Comparison of ENCODE assay signal across 18 cellular contexts in the genomic region with DNA sequence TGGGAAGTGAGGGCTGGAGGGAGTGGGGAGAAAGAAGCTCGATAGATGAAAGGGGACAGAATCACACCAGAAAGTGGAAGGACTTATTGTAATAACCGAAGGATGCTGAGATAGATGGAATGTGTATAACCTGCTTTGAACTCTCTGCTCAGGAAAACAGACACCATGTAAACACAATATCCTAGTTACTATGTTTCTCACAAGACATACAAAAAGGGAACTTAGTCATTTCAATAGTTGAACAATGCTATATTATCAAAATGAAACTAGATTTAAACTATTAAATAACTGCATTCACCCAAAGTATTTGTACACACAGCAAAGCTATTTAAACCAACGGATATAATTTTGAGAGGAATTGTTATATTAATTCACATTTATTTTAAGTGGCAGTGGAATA.
A peak's percentile ranks its signal among the peaks of the same experiment; 100 is the strongest.
DNase-seq lines count a peak whose midpoint lies in the region; ATAC-seq and TF ChIP-seq lines count a peak whose summit lies in the region.
"Had no signal": no experiment of that assay in that cellular context is flagged by ENCODE, and none has a peak within 500 bp of the region (broad histone marks: within the 10 kb centered on the region; RNA-seq: fewer than 3 reads in every experiment).

No MANE protein-coding gene starts in this region.

- no peaks in the 10 kb centered on the region for H3K4me1 ChIP-seq in H9 (ENCODE audit: insufficient read depth, low read length)
- H3K4me1 ChIP-seq: body of pancreas, spleen, stomach had no signal

- H3K23ac ChIP-seq in H9 (ENCODE audit: insufficient read length, low read depth, low read length): no peak overlapping the region

- peaks cover 9% of the 10 kb centered on the region for H3K9me3 Mint-ChIP-seq in dendritic cell treated with granulocyte-macrophage colony-stimulating factor and Interleukin-4, amounts not matched to agents 40 ng/mL and 50 ng/mL, for 4 days
- no peaks in the 10 kb centered on the region; a peak in 1 of 5 replicates for H3K9me3 Mint-ChIP-seq in H9
- H3K9me3 Mint-ChIP-seq: activated naive CD4-positive, alpha-beta T cell treated with anti-CD3 and anti-CD28 coated beads for 36 hours had no signal

- H4K91ac ChIP-seq in H9 (ENCODE audit: insufficient read length, low read depth, low read length): no peak overlapping the region

- no peaks in the 10 kb centered on the region for H3K27me3 ChIP-seq in H9 (ENCODE audit: insufficient read depth, low read length)
- H3K27me3 ChIP-seq: body of pancreas, hepatocyte, spleen, stomach had no signal

- H3K4ac ChIP-seq in H9 (ENCODE audit: low read depth, low read length): no peak overlapping the region

- ATAC-seq in GM18868 (IDR thresholded peaks at IDR 0.05; ENCODE audit: unreplicated experiment) (peak; percentile 82), GM21515 (IDR thresholded peaks at IDR 0.05; ENCODE audit: unreplicated experiment) (peak; percentile 53), HG03060 (IDR thresholded peaks at IDR 0.05; ENCODE audit: low read depth, unreplicated experiment) (peak; percentile 74)
- ATAC-seq: activated CD4-positive, CD25-positive, alpha-beta regulatory T cell treated with anti-CD3 and anti-CD28 coated beads, Interleukin-2, amount 50 U/mL, for 24 hours; body of pancreas had no signal

- WGBS in H9 (ENCODE audit: extremely low coverage, insufficient read length, low lambda C conversion rate): no CpG with 5 or more reads among the region's 3 CpGs

- H3K79me2 ChIP-seq in H9 (ENCODE audit: insufficient read depth, low read length): no peaks in the 10 kb centered on the region
- H3K79me2 ChIP-seq: hepatocyte had no signal

- H3K36me3 Mint-ChIP-seq in dendritic cell treated with granulocyte-macrophage colony-stimulating factor and Interleukin-4, amounts not matched to agents 40 ng/mL and 50 ng/mL, for 4 days (ENCODE audit: low read depth): no peaks in the 10 kb centered on the region
- H3K36me3 Mint-ChIP-seq in H9 (ENCODE audit: insufficient read depth in 1 of 3, low read depth in 3 of 3): no peaks in the 10 kb centered on the region

- intact Hi-C loops in dendritic cell treated with granulocyte-macrophage colony-stimulating factor and Interleukin-4, amounts not matched to agents 40 ng/mL and 50 ng/mL, for 4 days (cut with micrococcal nuclease): no loop called here

- no peak overlapping the region for H2BK20ac ChIP-seq in H9 (ENCODE audit: low read depth, low read length, poor library complexity, severe bottlenecking)

- no peak overlapping the region for H2AFZ ChIP-seq in H9 (ENCODE audit: low read length)
- H2AFZ ChIP-seq: hepatocyte had no signal

- H3K56ac ChIP-seq in H9 (ENCODE audit: insufficient read length, low read depth, low read length): no peak overlapping the region

- H2BK5ac ChIP-seq in H9 (ENCODE audit: insufficient read length, low read length): no peak overlapping the region

- H4K20me1 ChIP-seq in H9 (ENCODE audit: control insufficient read depth, insufficient read depth, insufficient read length): no peaks in the 10 kb centered on the region

- peak overlapping the region; percentile 50 for H3K27ac Mint-ChIP-seq in dendritic cell treated with granulocyte-macrophage colony-stimulating factor and Interleukin-4, amounts not matched to agents 40 ng/mL and 50 ng/mL, for 4 days
- H3K27ac Mint-ChIP-seq in H9: no peak overlapping the region
- H3K27ac Mint-ChIP-seq: activated naive CD4-positive, alpha-beta T cell treated with anti-CD3 and anti-CD28 coated beads for 36 hours had no signal

- no peaks in the 10 kb centered on the region for H3K27me3 Mint-ChIP-seq in dendritic cell treated with granulocyte-macrophage colony-stimulating factor and Interleukin-4, amounts not matched to agents 40 ng/mL and 50 ng/mL, for 4 days
- H3K27me3 Mint-ChIP-seq in H9 (ENCODE audit: low read depth): peaks cover 63% of the 10 kb centered on the region

- no peak overlapping the region for H3K14ac ChIP-seq in H9 (ENCODE audit: insufficient read depth, low read length)

- DNase-seq in occipital lobe (lab: John Stamatoyannopoulos, UW): no peak
- DNase-seq in DMS 273 treated with DMSO at 0.1 percent for 48 hours (lab: John Stamatoyannopoulos, UW): no peak
- no peak for DNase-seq in NCI-H1930 (lab: John Stamatoyannopoulos, UW)
- no peak for DNase-seq in H9
- DNase-seq: activated CD8-positive, alpha-beta memory T cell treated with anti-CD3 and anti-CD28 coated beads, Interleukin-2, amount 50 U/mL, for 48 hours; activated naive CD4-positive, alpha-beta T cell treated with anti-CD3 and anti-CD28 coated beads for 36 hours; AML-193; body of pancreas; IMR-90; SHP77 treated with DMSO at 0.1 percent for 48 hours; spleen; stomach had no signal

- H3T11ph ChIP-seq in H9 (ENCODE audit: low read length): no peak overlapping the region

- H2BK12ac ChIP-seq in H9 (ENCODE audit: insufficient read length, low read depth, low read length): no peak overlapping the region

- H3K27ac ChIP-seq in H9 (ENCODE audit: insufficient read length, low read depth, low read length): no peak overlapping the region
- H3K27ac ChIP-seq: body of pancreas, hepatocyte, spleen, stomach had no signal

- no peak overlapping the region for H3K9ac ChIP-seq in H9 (ENCODE audit: extremely low read depth, insufficient read length, low read length)

- H3K4me1 Mint-ChIP-seq in dendritic cell treated with granulocyte-macrophage colony-stimulating factor and Interleukin-4, amounts not matched to agents 40 ng/mL and 50 ng/mL, for 4 days (ENCODE audit: low read depth): peaks cover 22% of the 10 kb centered on the region
- no peaks in the 10 kb centered on the region for H3K4me1 Mint-ChIP-seq in H9

- no peaks in the 10 kb centered on the region for H3K23me2 ChIP-seq in H9 (ENCODE audit: insufficient read length, low read depth, low read length, poor library complexity, severe bottlenecking)

- H2BK15ac ChIP-seq in H9 (ENCODE audit: low read depth, low read length): no peak overlapping the region

- H2BK120ac ChIP-seq in H9 (ENCODE audit: low read depth, low read length, poor library complexity, severe bottlenecking): no peak overlapping the region

- no peak overlapping the region for H4K5ac ChIP-seq in H9 (ENCODE audit: insufficient read length, low read depth, low read length)

- no peaks in the 10 kb centered on the region for H3K9me3 ChIP-seq in H9 (ENCODE audit: control insufficient read depth, low read depth, low read length)
- H3K9me3 ChIP-seq: body of pancreas, spleen, stomach had no signal

- TF ChIP-seq CTCF in H9 (conservative IDR thresholded peaks at IDR 0.05): no peak

- H4K8ac ChIP-seq in H9 (replicated peaks; ENCODE audit: insufficient read length, low read depth, low read length): no peak overlapping the region

- no peak overlapping the region for H3K4me3 Mint-ChIP-seq in dendritic cell treated with granulocyte-macrophage colony-stimulating factor and Interleukin-4, amounts not matched to agents 40 ng/mL and 50 ng/mL, for 4 days
- H3K4me3 Mint-ChIP-seq in H9: no peak overlapping the region
- H3K4me3 Mint-ChIP-seq: activated naive CD4-positive, alpha-beta T cell treated with anti-CD3 and anti-CD28 coated beads for 36 hours had no signal

- no peaks in the 10 kb centered on the region for H3K79me1 ChIP-seq in H9 (ENCODE audit: insufficient read depth, low read depth, low read length, poor library complexity, severe bottlenecking)

- H3K4me2 ChIP-seq in H9 (ENCODE audit: insufficient read depth, insufficient read length, low read length): no peak overlapping the region
- H3K4me2 ChIP-seq: hepatocyte had no signal

- no peak overlapping the region for H2AK5ac ChIP-seq in H9 (ENCODE audit: insufficient read length, low read length)

- no peak overlapping the region for H3K18ac ChIP-seq in H9 (ENCODE audit: insufficient read length, low read depth, low read length)
